ENCODE assay signal across 1 cellular context in the genomic region with DNA sequence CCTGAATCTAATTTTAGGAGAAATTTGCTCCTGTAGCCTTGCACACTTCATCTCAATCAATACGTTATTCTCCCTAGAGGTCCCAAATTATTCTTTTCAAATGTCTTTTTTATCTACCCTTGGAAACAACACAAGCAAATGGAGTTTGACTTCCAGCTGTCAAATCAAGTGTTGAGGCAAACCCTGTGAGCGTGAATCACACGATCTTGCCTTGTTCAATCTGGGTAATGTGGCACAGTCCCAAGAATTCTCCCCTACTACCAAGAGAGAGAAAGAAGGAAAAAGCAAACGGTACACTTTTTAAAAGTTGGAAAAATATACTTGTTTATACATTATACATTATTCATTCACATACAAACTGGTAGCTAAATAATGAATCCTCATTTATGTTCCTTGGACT.
TF ChIP-seq lines count a peak whose summit lies in the region.

No MANE protein-coding gene starts in this region.

TF ChIP-seq in GM23338, 12 proteins besides CTCF, POLR2A, EP300 and RAD21 (continued from another document):
- no peak for TF ChIP-seq ETS1 (IDR thresholded peaks at IDR 0.05)
- no peak for TF ChIP-seq POLR2AphosphoS5 (IDR thresholded peaks at IDR 0.05; ENCODE audit: low read depth)
